In genomic region chr5:177142778-177143177, GRCh38 we compare ENCODE assay signal across 14 cellular contexts.
"Had no signal": no experiment of that assay in that cellular context is flagged by ENCODE, and none has a peak within 500 bp of the region (broad histone marks: within the 10 kb centered on the region; RNA-seq: fewer than 3 reads in every experiment).

No MANE protein-coding gene starts in this region.

- H3K9me3 Mint-ChIP-seq: activated naive CD4-positive, alpha-beta T cell treated with anti-CD3 and anti-CD28 coated beads for 36 hours; dendritic cell treated with granulocyte-macrophage colony-stimulating factor and Interleukin-4, amounts not matched to agents 40 ng/mL and 50 ng/mL, for 4 days; stimulated activated memory B cell treated with anti-CD40 and anti-IgM and Interleukin-4, amounts not matched to agents 10 μg/mL and 1 μg/mL and 100 μg/mL, for 72 hours had no signal

- ATAC-seq: lower lobe of right lung; right lobe of liver; stimulated activated memory B cell treated with anti-CD40 and anti-IgM and Interleukin-4, amounts not matched to agents 10 μg/mL and 1 μg/mL and 100 μg/mL, for 72 hours had no signal

- H3K4me3 Mint-ChIP-seq: activated naive CD4-positive, alpha-beta T cell treated with anti-CD3 and anti-CD28 coated beads for 36 hours; dendritic cell treated with granulocyte-macrophage colony-stimulating factor and Interleukin-4, amounts not matched to agents 40 ng/mL and 50 ng/mL, for 4 days; stimulated activated memory B cell treated with anti-CD40 and anti-IgM and Interleukin-4, amounts not matched to agents 10 μg/mL and 1 μg/mL and 100 μg/mL, for 72 hours had no signal

- H3K27me3 Mint-ChIP-seq: dendritic cell treated with granulocyte-macrophage colony-stimulating factor and Interleukin-4, amounts not matched to agents 40 ng/mL and 50 ng/mL, for 4 days; stimulated activated memory B cell treated with anti-CD40 and anti-IgM and Interleukin-4, amounts not matched to agents 10 μg/mL and 1 μg/mL and 100 μg/mL, for 72 hours had no signal

- H3K27ac Mint-ChIP-seq: activated naive CD4-positive, alpha-beta T cell treated with anti-CD3 and anti-CD28 coated beads for 36 hours; dendritic cell treated with granulocyte-macrophage colony-stimulating factor and Interleukin-4, amounts not matched to agents 40 ng/mL and 50 ng/mL, for 4 days; stimulated activated memory B cell treated with anti-CD40 and anti-IgM and Interleukin-4, amounts not matched to agents 10 μg/mL and 1 μg/mL and 100 μg/mL, for 72 hours had no signal

- DNase-seq: activated CD4-positive, alpha-beta T cell treated with anti-CD3 and anti-CD28 coated beads for 1 hour; activated CD4-positive, alpha-beta T cell treated with anti-CD3 and anti-CD28 coated beads, Interleukin-2, amount 50 U/mL, for 48 hours; activated naive CD4-positive, alpha-beta T cell treated with anti-CD3 and anti-CD28 coated beads for 36 hours; effector CD8-positive, alpha-beta T cell; left cardiac atrium; lower lobe of right lung; right lobe of liver; small intestine; stimulated activated CD4-positive, alpha-beta T cell treated with anti-CD3 and anti-CD28 coated beads, Interleukin-4, amount 100 ng/mL, for 24 hours; T-helper 2 cell had no signal

- H3K9me3 ChIP-seq: lower lobe of right lung, right lobe of liver, thoracic aorta, upper lobe of right lung had no signal
